12 cellular contexts compared by ENCODE assay signal in the genomic region with DNA sequence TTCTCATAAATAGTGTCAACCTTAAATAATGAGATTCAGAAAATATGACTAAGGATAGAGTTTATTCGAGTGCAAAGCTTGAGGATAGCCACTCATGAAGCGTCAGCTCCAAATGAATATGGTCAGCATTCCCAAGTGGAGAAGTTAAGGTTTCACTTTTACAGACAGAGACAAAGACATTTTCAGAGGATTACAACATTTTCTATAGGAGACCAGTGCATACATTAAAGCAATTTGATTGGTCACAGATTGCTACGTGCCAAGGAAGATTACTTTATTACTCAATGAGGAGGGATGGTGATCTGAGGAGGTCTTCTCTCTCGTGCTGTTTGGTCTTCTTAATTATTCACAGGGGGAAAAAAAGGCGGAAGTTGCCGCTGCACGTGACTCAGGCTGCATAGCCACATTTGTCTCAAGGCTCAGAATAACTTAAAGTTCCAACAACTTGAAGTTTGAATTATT.
A peak's percentile ranks its signal among the peaks of the same experiment; 100 is the strongest.
DNase-seq lines count a peak whose midpoint lies in the region; ATAC-seq and TF ChIP-seq lines count a peak whose summit lies in the region.
"Had no signal": no experiment of that assay in that cellular context is flagged by ENCODE, and none has a peak within 500 bp of the region (broad histone marks: within the 10 kb centered on the region; RNA-seq: fewer than 3 reads in every experiment).

No MANE protein-coding gene starts in this region.

- TF ChIP-seq RAD21 in HCT116 (IDR thresholded peaks at IDR 0.05; ENCODE audit: low read depth) = no peak

- H3K27ac ChIP-seq in HCT116 (ENCODE audit: low read depth, low read length) (no peak overlapping the region), SJSA1 (peak overlapping the region; percentile 94), smooth muscle cell (ENCODE audit: low read depth) (peak overlapping the region; percentile 99)

- BruUV-seq in HCT116 (replicated peaks; lab: Mats Ljungman, UMichigan) = no TSS peak

- H3K27me3 ChIP-seq in HCT116 (ENCODE audit: insufficient read depth, low read length) = no peaks in the 10 kb centered on the region
- no peaks in the 10 kb centered on the region for H3K27me3 ChIP-seq in SJSA1 (replicated peaks)
- H3K27me3 ChIP-seq in smooth muscle cell (ENCODE audit: low read depth) = no peaks in the 10 kb centered on the region

- ATAC-seq in HCT116 = no peak
- ATAC-seq in GM18861 (IDR thresholded peaks at IDR 0.05; ENCODE audit: unreplicated experiment) = no peak
- ATAC-seq: left cardiac atrium had no signal

- H3K4me2 ChIP-seq in HCT116 (ENCODE audit: low read length) (peak overlapping the region; percentile 33), smooth muscle cell (peak overlapping the region; percentile 81)

- H3K9me3 ChIP-seq in HCT116 (ENCODE audit: control insufficient read depth in 1 of 2, insufficient read depth in 1 of 2, low read depth in 1 of 2, low read length in 2 of 2) (no peaks in the 10 kb centered on the region), SJSA1 (replicated peaks) (no peaks in the 10 kb centered on the region), smooth muscle cell (replicated peaks; ENCODE audit: low read depth) (no peaks in the 10 kb centered on the region)

- intact Hi-C loops in HCT116 (cut with micrococcal nuclease) = no loop called here

- RAD21 ChIA-PET in HCT116 (lab: Charles Lee; ENCODE audit: low non-redundant PET in 1 of 2, low total read pairs in 2 of 2, uncharacterized antibody in 2 of 2, unreplicated experiment in 2 of 2) = no interaction called here

- H3K36me3 ChIP-seq in HCT116 (ENCODE audit: control insufficient read depth in 1 of 2, insufficient read depth in 2 of 2, low read length in 2 of 2) (no peaks in the 10 kb centered on the region), SJSA1 (no peaks in the 10 kb centered on the region), smooth muscle cell (ENCODE audit: low read depth) (no peaks in the 10 kb centered on the region)

- H4K20me1 ChIP-seq in HCT116 (ENCODE audit: insufficient read depth) (no peaks in the 10 kb centered on the region), smooth muscle cell (ENCODE audit: low read depth) (no peaks in the 10 kb centered on the region)

- POLR2A ChIA-PET in HCT116 (lab: Charles Lee) = no interaction called here

- H3F3A ChIP-seq in smooth muscle cell (ENCODE audit: low read depth) = peaks cover 18% of the 10 kb centered on the region

- peaks cover 8 to 13% of the 10 kb centered on the region in 2 experiments; a peak in 2 of 4 replicates for H3K4me1 ChIP-seq in HCT116 (ENCODE audit: control insufficient read depth in 1 of 2, insufficient read depth in 2 of 2, low read length in 2 of 2)
- peaks cover 36% of the 10 kb centered on the region for H3K4me1 ChIP-seq in SJSA1 (replicated peaks)
- peaks cover 25% of the 10 kb centered on the region for H3K4me1 ChIP-seq in smooth muscle cell (ENCODE audit: low read depth)

- DNase-seq in HCT116 (ENCODE audit: low read depth, low spot score) (no peak), SJSA1 (ENCODE audit: low read depth in 1 of 2, low spot score in 2 of 2) (peak in 1 of 2 experiments; percentile 84), fibroblast of the aortic adventitia (ENCODE audit: low read depth) (peak; percentile 41), smooth muscle cell (lab: John Stamatoyannopoulos, UW; ENCODE audit: unreplicated experiment) (no peak), DMS79 (lab: John Stamatoyannopoulos, UW) (no peak), HUDEP-2 (lab: John Stamatoyannopoulos, UW; ENCODE audit: unreplicated experiment in 76 of 76) (no peak), NCI-H345 treated with DMSO at 0.1 percent for 48 hours (lab: John Stamatoyannopoulos, UW; ENCODE audit: unreplicated experiment) (no peak)
- DNase-seq: activated naive CD8-positive, alpha-beta T cell treated with anti-CD3 and anti-CD28 coated beads, Interleukin-2, amount 10 ng/mL, durations not matched to agents 7 days and 5 days; left cardiac atrium; stimulated activated CD4-positive, alpha-beta T cell treated with anti-CD3 and anti-CD28 coated beads, Interleukin-4, amount 100 ng/mL, for 1 hour; T1000 had no signal

- H3K9me2 ChIP-seq in HCT116 (ENCODE audit: insufficient read depth) = no peaks in the 10 kb centered on the region

- no peak for TF ChIP-seq POLR2A in HCT116 (IDR thresholded peaks at IDR 0.05; ENCODE audit: borderline replicate concordance, extremely low read depth, insufficient read depth, insufficient read length)

- H2AFZ ChIP-seq in HCT116 (ENCODE audit: low read depth, low read length, poor library complexity, severe bottlenecking) (peak overlapping the region; percentile 72), smooth muscle cell (ENCODE audit: low read depth) (no peak overlapping the region)

- H3K4me3 ChIP-seq in HCT116 (replicated peaks in 1 of 2; ENCODE audit: low read depth in 1 of 2, low read length in 2 of 2) (no peak overlapping the region), SJSA1 (peak overlapping the region; percentile 16), fibroblast of the aortic adventitia (ENCODE audit: low read depth, low read length) (peak overlapping the region; percentile 34), smooth muscle cell (peak overlapping the region; percentile 23)

- CTCF ChIA-PET in HCT116 (lab: Charles Lee) = no interaction called here

- TF ChIP-seq CTCF in HCT116 (IDR thresholded peaks at IDR 0.05 in 2 of 3, conservative IDR thresholded peaks at IDR 0.05 in 1 of 3; ENCODE audit: borderline replicate concordance in 1 of 3, insufficient read depth in 1 of 3, low read depth in 2 of 3, low read length in 2 of 3) (no peak), fibroblast of the aortic adventitia (IDR thresholded peaks at IDR 0.05; ENCODE audit: insufficient read depth, low read length) (no peak), smooth muscle cell (IDR thresholded peaks at IDR 0.05; ENCODE audit: borderline replicate concordance, insufficient read depth, poor library complexity, severe bottlenecking) (no peak)

- no peaks in the 10 kb centered on the region for H3K79me2 ChIP-seq in HCT116 (ENCODE audit: insufficient read depth, low read length)
- no peaks in the 10 kb centered on the region for H3K79me2 ChIP-seq in smooth muscle cell (ENCODE audit: low read depth)

- H3K9ac ChIP-seq in HCT116 (ENCODE audit: low read length) (no peak overlapping the region), smooth muscle cell (ENCODE audit: low read depth) (peak overlapping the region; percentile 74)

- 17% methylated on average over 7 of the region's 7 CpGs for WGBS in smooth muscle cell (ENCODE audit: low lambda C conversion rate)

TF ChIP-seq in HCT116, 20 proteins besides CTCF, POLR2A, EP300 and RAD21 (continues in another document):
- TF ChIP-seq EZH2phosphoT487 (IDR thresholded peaks at IDR 0.05; ENCODE audit: borderline replicate concordance) = no peak
- TF ChIP-seq ZFX (IDR thresholded peaks at IDR 0.05) = no peak
- no peak for TF ChIP-seq POLR2AphosphoS5 (IDR thresholded peaks at IDR 0.05; ENCODE audit: low read depth, low read length)
- TF ChIP-seq TCF7L2 (IDR thresholded peaks at IDR 0.05; ENCODE audit: borderline replicate concordance, extremely low read depth, insufficient read depth, insufficient read length) = no peak
- TF ChIP-seq, protein P1, sequence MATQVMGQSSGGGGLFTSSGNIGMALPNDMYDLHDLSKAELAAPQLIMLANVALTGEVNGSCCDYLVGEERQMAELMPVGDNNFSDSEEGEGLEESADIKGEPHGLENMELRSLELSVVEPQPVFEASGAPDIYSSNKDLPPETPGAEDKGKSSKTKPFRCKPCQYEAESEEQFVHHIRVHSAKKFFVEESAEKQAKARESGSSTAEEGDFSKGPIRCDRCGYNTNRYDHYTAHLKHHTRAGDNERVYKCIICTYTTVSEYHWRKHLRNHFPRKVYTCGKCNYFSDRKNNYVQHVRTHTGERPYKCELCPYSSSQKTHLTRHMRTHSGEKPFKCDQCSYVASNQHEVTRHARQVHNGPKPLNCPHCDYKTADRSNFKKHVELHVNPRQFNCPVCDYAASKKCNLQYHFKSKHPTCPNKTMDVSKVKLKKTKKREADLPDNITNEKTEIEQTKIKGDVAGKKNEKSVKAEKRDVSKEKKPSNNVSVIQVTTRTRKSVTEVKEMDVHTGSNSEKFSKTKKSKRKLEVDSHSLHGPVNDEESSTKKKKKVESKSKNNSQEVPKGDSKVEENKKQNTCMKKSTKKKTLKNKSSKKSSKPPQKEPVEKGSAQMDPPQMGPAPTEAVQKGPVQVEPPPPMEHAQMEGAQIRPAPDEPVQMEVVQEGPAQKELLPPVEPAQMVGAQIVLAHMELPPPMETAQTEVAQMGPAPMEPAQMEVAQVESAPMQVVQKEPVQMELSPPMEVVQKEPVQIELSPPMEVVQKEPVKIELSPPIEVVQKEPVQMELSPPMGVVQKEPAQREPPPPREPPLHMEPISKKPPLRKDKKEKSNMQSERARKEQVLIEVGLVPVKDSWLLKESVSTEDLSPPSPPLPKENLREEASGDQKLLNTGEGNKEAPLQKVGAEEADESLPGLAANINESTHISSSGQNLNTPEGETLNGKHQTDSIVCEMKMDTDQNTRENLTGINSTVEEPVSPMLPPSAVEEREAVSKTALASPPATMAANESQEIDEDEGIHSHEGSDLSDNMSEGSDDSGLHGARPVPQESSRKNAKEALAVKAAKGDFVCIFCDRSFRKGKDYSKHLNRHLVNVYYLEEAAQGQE (IDR thresholded peaks at IDR 0.05; ENCODE audit: low read depth) = no peak
- TF ChIP-seq SP1 (IDR thresholded peaks at IDR 0.05; ENCODE audit: low read depth) = no peak
- TF ChIP-seq, protein P2, sequence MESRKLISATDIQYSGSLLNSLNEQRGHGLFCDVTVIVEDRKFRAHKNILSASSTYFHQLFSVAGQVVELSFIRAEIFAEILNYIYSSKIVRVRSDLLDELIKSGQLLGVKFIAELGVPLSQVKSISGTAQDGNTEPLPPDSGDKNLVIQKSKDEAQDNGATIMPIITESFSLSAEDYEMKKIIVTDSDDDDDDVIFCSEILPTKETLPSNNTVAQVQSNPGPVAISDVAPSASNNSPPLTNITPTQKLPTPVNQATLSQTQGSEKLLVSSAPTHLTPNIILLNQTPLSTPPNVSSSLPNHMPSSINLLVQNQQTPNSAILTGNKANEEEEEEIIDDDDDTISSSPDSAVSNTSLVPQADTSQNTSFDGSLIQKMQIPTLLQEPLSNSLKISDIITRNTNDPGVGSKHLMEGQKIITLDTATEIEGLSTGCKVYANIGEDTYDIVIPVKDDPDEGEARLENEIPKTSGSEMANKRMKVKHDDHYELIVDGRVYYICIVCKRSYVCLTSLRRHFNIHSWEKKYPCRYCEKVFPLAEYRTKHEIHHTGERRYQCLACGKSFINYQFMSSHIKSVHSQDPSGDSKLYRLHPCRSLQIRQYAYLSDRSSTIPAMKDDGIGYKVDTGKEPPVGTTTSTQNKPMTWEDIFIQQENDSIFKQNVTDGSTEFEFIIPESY (IDR thresholded peaks at IDR 0.05; ENCODE audit: extremely low read depth, insufficient replicate concordance, low read length) = no peak
- TF ChIP-seq EGR1 (IDR thresholded peaks at IDR 0.05; ENCODE audit: low read depth) = no peak
- no peak for TF ChIP-seq FOSL1 (IDR thresholded peaks at IDR 0.05; ENCODE audit: low read depth)
- no peak for TF ChIP-seq SIN3A (IDR thresholded peaks at IDR 0.05; ENCODE audit: low read depth)
- no peak for TF ChIP-seq ELF1 (IDR thresholded peaks at IDR 0.05; ENCODE audit: borderline replicate concordance, low read depth)
- TF ChIP-seq ZNF274 (IDR thresholded peaks at IDR 0.05; ENCODE audit: low read depth, low read length) = no peak
- TF ChIP-seq CEBPB (IDR thresholded peaks at IDR 0.05; ENCODE audit: low read depth) = no peak

Comparison
In these comparisons a context has a peak if more than half of its experiments do, and no peak if none do; other contexts are left out.
1. H3K4me3 ChIP-seq: peak in SJSA1 (single experiment), fibroblast of the aortic adventitia (single experiment) and smooth muscle cell (single experiment); none in HCT116 (0 of 2).